In genomic region chr5:142874537-142874936, GRCh38 we compare ENCODE assay signal across 9 cellular contexts.
DNase-seq lines count a peak whose midpoint lies in the region; ATAC-seq and TF ChIP-seq lines count a peak whose summit lies in the region.
"Had no signal": no experiment of that assay in that cellular context is flagged by ENCODE, and none has a peak within 500 bp of the region (broad histone marks: within the 10 kb centered on the region; RNA-seq: fewer than 3 reads in every experiment).

No MANE protein-coding gene starts in this region.

- H3K27me3 ChIP-seq in upper lobe of left lung = no peaks in the 10 kb centered on the region
- H3K27me3 ChIP-seq in CD4-positive, alpha-beta memory T cell (ENCODE audit: insufficient read depth, low read length) = no peaks in the 10 kb centered on the region

- H3K4me3 ChIP-seq in upper lobe of left lung = no peak overlapping the region
- no peak overlapping the region for H3K4me3 ChIP-seq in CD4-positive, alpha-beta memory T cell (ENCODE audit: low read length in 2 of 2)

- CTCF ChIA-PET in MCF 10A (lab: Yijun Ruan, JAX) = interaction anchor here (0.7 to 26.6 kb wide), 14 partner anchors 7 to 177 kb away, joined by 3 to 1942 read pairs (median 4); no protein-coding TSS in a partner anchor
- CTCF ChIA-PET in CD4-positive, alpha-beta memory T cell (lab: Charles Lee; ENCODE audit: partially characterized antibody) = interaction anchor here (0.6 to 18.3 kb wide), 7 partner anchors 9 to 161 kb away, joined by 3 to 354 read pairs (median 14); no protein-coding TSS in a partner anchor

- H3K9me3 Mint-ChIP-seq in MCF 10A (ENCODE audit: unreplicated experiment) = no peaks in the 10 kb centered on the region
- no peaks in the 10 kb centered on the region for H3K9me3 Mint-ChIP-seq in natural killer cell treated with Interleukin-12 subunit alpha and Interleukin-12 subunit beta and Interleukin-15 and Interleukin-18, amount 100 ng/mL, for 72 hours
- H3K9me3 Mint-ChIP-seq in CD4-positive, alpha-beta memory T cell = no peaks in the 10 kb centered on the region
- H3K9me3 Mint-ChIP-seq in activated T-helper 17 cell treated with anti-CD3 and anti-CD28 coated beads, Interleukin-2, amount 50 U/mL, for 72 hours = no peaks in the 10 kb centered on the region

- H3K4me3 Mint-ChIP-seq in MCF 10A (ENCODE audit: unreplicated experiment) = no peak overlapping the region
- H3K4me3 Mint-ChIP-seq in natural killer cell treated with Interleukin-12 subunit alpha and Interleukin-12 subunit beta and Interleukin-15 and Interleukin-18, amount 100 ng/mL, for 72 hours = no peak overlapping the region
- no peak overlapping the region for H3K4me3 Mint-ChIP-seq in CD4-positive, alpha-beta memory T cell
- H3K4me3 Mint-ChIP-seq in activated T-helper 17 cell treated with anti-CD3 and anti-CD28 coated beads, Interleukin-2, amount 50 U/mL, for 72 hours = no peak overlapping the region

- H3K27ac Mint-ChIP-seq in MCF 10A (ENCODE audit: low read depth, unreplicated experiment) = peak overlapping the region; percentile 32
- no peak overlapping the region for H3K27ac Mint-ChIP-seq in natural killer cell treated with Interleukin-12 subunit alpha and Interleukin-12 subunit beta and Interleukin-15 and Interleukin-18, amount 100 ng/mL, for 72 hours
- H3K27ac Mint-ChIP-seq in CD4-positive, alpha-beta memory T cell = no peak overlapping the region
- H3K27ac Mint-ChIP-seq in activated T-helper 17 cell treated with anti-CD3 and anti-CD28 coated beads, Interleukin-2, amount 50 U/mL, for 72 hours = no peak overlapping the region

- WGBS in upper lobe of left lung, 2 donors = 22 to 27% methylated on average over 7 of the region's 7 CpGs

- TF ChIP-seq CTCF in MCF 10A (IDR thresholded peaks at IDR 0.05; ENCODE audit: unreplicated experiment) = no peak
- no peak for TF ChIP-seq CTCF in upper lobe of left lung (IDR thresholded peaks at IDR 0.05)

- H3K4me1 ChIP-seq in upper lobe of left lung = peaks cover 51 to 78% (median 57%) of the 10 kb centered on the region in 4 donors
- no peaks in the 10 kb centered on the region for H3K4me1 ChIP-seq in CD4-positive, alpha-beta memory T cell (ENCODE audit: insufficient read depth, low read length)

- no peaks in the 10 kb centered on the region for H3K36me3 Mint-ChIP-seq in MCF 10A (ENCODE audit: insufficient read depth, unreplicated experiment)
- H3K36me3 Mint-ChIP-seq in natural killer cell treated with Interleukin-12 subunit alpha and Interleukin-12 subunit beta and Interleukin-15 and Interleukin-18, amount 100 ng/mL, for 72 hours = no peaks in the 10 kb centered on the region
- H3K36me3 Mint-ChIP-seq in CD4-positive, alpha-beta memory T cell = peaks cover 0 to 8% of the 10 kb centered on the region in 2 donors
- H3K36me3 Mint-ChIP-seq in activated T-helper 17 cell treated with anti-CD3 and anti-CD28 coated beads, Interleukin-2, amount 50 U/mL, for 72 hours (ENCODE audit: low read depth) = no peaks in the 10 kb centered on the region

- BruUV-seq in MCF 10A (replicated peaks; lab: Mats Ljungman, UMichigan) = no TSS peak

- H3K27me3 Mint-ChIP-seq in MCF 10A (ENCODE audit: insufficient read depth, unreplicated experiment) = no peaks in the 10 kb centered on the region
- no peaks in the 10 kb centered on the region for H3K27me3 Mint-ChIP-seq in natural killer cell treated with Interleukin-12 subunit alpha and Interleukin-12 subunit beta and Interleukin-15 and Interleukin-18, amount 100 ng/mL, for 72 hours
- no peaks in the 10 kb centered on the region for H3K27me3 Mint-ChIP-seq in CD4-positive, alpha-beta memory T cell
- H3K27me3 Mint-ChIP-seq in activated T-helper 17 cell treated with anti-CD3 and anti-CD28 coated beads, Interleukin-2, amount 50 U/mL, for 72 hours = no peaks in the 10 kb centered on the region

- H3K9me3 ChIP-seq in upper lobe of left lung = no peaks in the 10 kb centered on the region
- no peaks in the 10 kb centered on the region for H3K9me3 ChIP-seq in CD4-positive, alpha-beta memory T cell (ENCODE audit: control insufficient read depth in 1 of 2, low read length in 2 of 2)

- TF ChIP-seq EP300 in upper lobe of left lung (IDR thresholded peaks at IDR 0.05) = peak in 2 of 4 donors; percentile 75 to 87

- POLR2A ChIA-PET in MCF 10A (lab: Yijun Ruan, JAX) = interaction anchor here (0.7 to 3.2 kb wide), 14 partner anchors 9 to 765 kb away, joined by 3 to 23 read pairs (median 4); partner anchors contain the start of gene ARHGAP26
- POLR2A ChIA-PET in CD4-positive, alpha-beta memory T cell (lab: Charles Lee; ENCODE audit: partially characterized antibody) = no interaction called here

- TF ChIP-seq POLR2A in upper lobe of left lung (IDR thresholded peaks at IDR 0.05) = no peak

- ATAC-seq in left colon = peak; percentile 68
- ATAC-seq in upper lobe of left lung (ENCODE audit: low FRiP score in 2 of 2) = peak; percentile 40 to 76
- ATAC-seq in natural killer cell treated with Interleukin-12 subunit alpha and Interleukin-12 subunit beta and Interleukin-15 and Interleukin-18, amount 100 ng/mL, for 72 hours = no peak
- no peak for ATAC-seq in activated T-helper 17 cell treated with anti-CD3 and anti-CD28 coated beads, Interleukin-2, amount 50 U/mL, for 72 hours (replicated peaks)
- no peak for ATAC-seq in GM18858 (IDR thresholded peaks at IDR 0.05; ENCODE audit: unreplicated experiment)

- intact Hi-C loops in MCF 10A (cut with micrococcal nuclease) = loop anchor here (2.0 to 5.0 kb wide), 2 partner anchors 52 to 104 kb away; partner anchors contain the start of gene ARHGAP26
- intact Hi-C loops in left colon (cut with DNase I, micrococcal nuclease) = loop anchor here in 1 of 2 donors (10.0 kb wide), 1 partner anchor 130 kb away; no protein-coding TSS in a partner anchor
- intact Hi-C loops in CD4-positive, alpha-beta memory T cell (cut with micrococcal nuclease) = no loop called here

- H3K4me1 Mint-ChIP-seq in MCF 10A (ENCODE audit: insufficient read depth, unreplicated experiment) = peaks cover 73% of the 10 kb centered on the region
- peaks cover 29 to 32% of the 10 kb centered on the region in 2 donors for H3K4me1 Mint-ChIP-seq in natural killer cell treated with Interleukin-12 subunit alpha and Interleukin-12 subunit beta and Interleukin-15 and Interleukin-18, amount 100 ng/mL, for 72 hours (ENCODE audit: low read depth in 2 of 2)
- H3K4me1 Mint-ChIP-seq in CD4-positive, alpha-beta memory T cell = peaks cover 0 to 3% (median 0%) of the 10 kb centered on the region in 4 donors
- H3K4me1 Mint-ChIP-seq in activated T-helper 17 cell treated with anti-CD3 and anti-CD28 coated beads, Interleukin-2, amount 50 U/mL, for 72 hours = no peaks in the 10 kb centered on the region

- H3K27ac ChIP-seq in upper lobe of left lung = peak overlapping the region; percentile 55 to 80 (median 65)
- no peak overlapping the region for H3K27ac ChIP-seq in CD4-positive, alpha-beta memory T cell (ENCODE audit: low read depth, low read length)

- peak; percentile 92 for DNase-seq in M059J (ENCODE audit: low read depth)
- DNase-seq in MCF 10A (ENCODE audit: unreplicated experiment) = peak; percentile 99
- DNase-seq in left colon = peak; percentile 93 to 94
- peak; percentile 53 to 90 for DNase-seq in upper lobe of left lung
- DNase-seq in natural killer cell treated with Interleukin-12 subunit alpha and Interleukin-12 subunit beta and Interleukin-15 and Interleukin-18, amount 100 ng/mL, for 72 hours (ENCODE audit: low spot score) = no peak
- no peak for DNase-seq in CD4-positive, alpha-beta memory T cell
- DNase-seq: NCI-H1048 had no signal

- H3K36me3 ChIP-seq in upper lobe of left lung = peaks cover 0 to 2% (median 0%) of the 10 kb centered on the region in 4 donors
- no peaks in the 10 kb centered on the region for H3K36me3 ChIP-seq in CD4-positive, alpha-beta memory T cell (ENCODE audit: insufficient read depth, low read length)

Comparison
In these comparisons a context has a peak if more than half of its experiments do, and no peak if none do; other contexts are left out.
1. DNase-seq: peak in M059J (single experiment), MCF 10A (single experiment), left colon (2 of 2) and upper lobe of left lung (2 of 2); none in natural killer cell treated with Interleukin-12 subunit alpha and Interleukin-12 subunit beta and Interleukin-15 and Interleukin-18, amount 100 ng/mL, for 72 hours (single experiment) and CD4-positive, alpha-beta memory T cell (0 of 5).
2. ATAC-seq: peak in left colon (single experiment) and upper lobe of left lung (2 of 2); none in natural killer cell treated with Interleukin-12 subunit alpha and Interleukin-12 subunit beta and Interleukin-15 and Interleukin-18, amount 100 ng/mL, for 72 hours (0 of 2), activated T-helper 17 cell treated with anti-CD3 and anti-CD28 coated beads, Interleukin-2, amount 50 U/mL, for 72 hours (single experiment) and GM18858 (single experiment).